Comparison of ENCODE assay signal across 1 cellular context in the genomic region with DNA sequence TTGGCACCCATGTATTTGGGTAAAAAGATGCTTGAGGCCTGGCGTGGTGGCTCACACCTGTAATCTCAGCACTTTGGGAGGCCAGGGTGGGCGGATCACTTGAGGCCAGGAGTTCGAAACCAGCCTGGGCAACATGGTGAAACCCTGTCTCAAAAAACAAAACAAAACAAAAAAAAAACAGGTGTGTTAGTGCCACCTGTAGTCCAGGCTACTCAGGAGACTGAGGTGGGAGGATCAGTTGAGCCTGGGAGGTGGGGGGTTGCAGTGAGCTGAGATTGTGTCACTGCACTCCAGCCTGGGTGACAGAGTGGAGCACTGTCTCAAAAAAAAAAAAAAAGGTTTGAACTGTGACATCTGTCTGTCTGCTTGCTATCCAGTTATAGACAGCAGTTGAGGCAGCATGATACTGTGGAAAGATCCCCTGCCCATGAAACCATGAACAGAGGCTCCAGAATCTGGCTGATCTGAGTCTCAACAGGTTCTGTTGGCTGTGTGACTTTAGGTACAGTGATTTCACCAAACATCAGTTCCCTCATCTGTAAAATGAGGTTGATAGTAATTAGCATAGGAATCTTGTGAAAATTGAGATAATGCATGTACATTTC.
TF ChIP-seq lines count a peak whose summit lies in the region.

No MANE protein-coding gene starts in this region.

TF ChIP-seq in WTC11, 78 proteins besides CTCF, POLR2A, EP300 and RAD21 (continued from another document):
- no peak for TF ChIP-seq ARID4B (CRISPR knock-in tag; IDR thresholded peaks at IDR 0.05; ENCODE audit: borderline replicate concordance)
- TF ChIP-seq MYBL2 (CRISPR knock-in tag; IDR thresholded peaks at IDR 0.05): no peak
- TF ChIP-seq ATF2 (CRISPR knock-in tag; IDR thresholded peaks at IDR 0.05; ENCODE audit: borderline replicate concordance, low read depth): no peak
- TF ChIP-seq ZNF232 (CRISPR knock-in tag; IDR thresholded peaks at IDR 0.05): no peak
- TF ChIP-seq GABPB1 (CRISPR knock-in tag; IDR thresholded peaks at IDR 0.05): no peak
- TF ChIP-seq AR (CRISPR knock-in tag; IDR thresholded peaks at IDR 0.05): no peak
- no peak for TF ChIP-seq ELF4 (CRISPR knock-in tag; IDR thresholded peaks at IDR 0.05; ENCODE audit: low read depth)
- TF ChIP-seq, protein P1, sequence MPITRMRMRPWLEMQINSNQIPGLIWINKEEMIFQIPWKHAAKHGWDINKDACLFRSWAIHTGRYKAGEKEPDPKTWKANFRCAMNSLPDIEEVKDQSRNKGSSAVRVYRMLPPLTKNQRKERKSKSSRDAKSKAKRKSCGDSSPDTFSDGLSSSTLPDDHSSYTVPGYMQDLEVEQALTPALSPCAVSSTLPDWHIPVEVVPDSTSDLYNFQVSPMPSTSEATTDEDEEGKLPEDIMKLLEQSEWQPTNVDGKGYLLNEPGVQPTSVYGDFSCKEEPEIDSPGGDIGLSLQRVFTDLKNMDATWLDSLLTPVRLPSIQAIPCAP (CRISPR knock-in tag; IDR thresholded peaks at IDR 0.05): no peak
- no peak for TF ChIP-seq ESRRA (CRISPR knock-in tag; IDR thresholded peaks at IDR 0.05; ENCODE audit: borderline replicate concordance)
- TF ChIP-seq, protein P2, sequence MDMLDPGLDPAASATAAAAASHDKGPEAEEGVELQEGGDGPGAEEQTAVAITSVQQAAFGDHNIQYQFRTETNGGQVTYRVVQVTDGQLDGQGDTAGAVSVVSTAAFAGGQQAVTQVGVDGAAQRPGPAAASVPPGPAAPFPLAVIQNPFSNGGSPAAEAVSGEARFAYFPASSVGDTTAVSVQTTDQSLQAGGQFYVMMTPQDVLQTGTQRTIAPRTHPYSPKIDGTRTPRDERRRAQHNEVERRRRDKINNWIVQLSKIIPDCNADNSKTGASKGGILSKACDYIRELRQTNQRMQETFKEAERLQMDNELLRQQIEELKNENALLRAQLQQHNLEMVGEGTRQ (CRISPR knock-in tag; IDR thresholded peaks at IDR 0.05): no peak
- no peak for TF ChIP-seq SOX15 (CRISPR knock-in tag; IDR thresholded peaks at IDR 0.05)
- no peak for TF ChIP-seq IRF2 (CRISPR knock-in tag; IDR thresholded peaks at IDR 0.05; ENCODE audit: borderline replicate concordance, low read depth)
- no peak for TF ChIP-seq ZNF416 (CRISPR knock-in tag; IDR thresholded peaks at IDR 0.05)
- no peak for TF ChIP-seq JUN (CRISPR knock-in tag; IDR thresholded peaks at IDR 0.05)
- TF ChIP-seq NR2C2 (CRISPR knock-in tag; IDR thresholded peaks at IDR 0.05): no peak
